1 cellular context compared by ENCODE assay signal in the genomic region with DNA sequence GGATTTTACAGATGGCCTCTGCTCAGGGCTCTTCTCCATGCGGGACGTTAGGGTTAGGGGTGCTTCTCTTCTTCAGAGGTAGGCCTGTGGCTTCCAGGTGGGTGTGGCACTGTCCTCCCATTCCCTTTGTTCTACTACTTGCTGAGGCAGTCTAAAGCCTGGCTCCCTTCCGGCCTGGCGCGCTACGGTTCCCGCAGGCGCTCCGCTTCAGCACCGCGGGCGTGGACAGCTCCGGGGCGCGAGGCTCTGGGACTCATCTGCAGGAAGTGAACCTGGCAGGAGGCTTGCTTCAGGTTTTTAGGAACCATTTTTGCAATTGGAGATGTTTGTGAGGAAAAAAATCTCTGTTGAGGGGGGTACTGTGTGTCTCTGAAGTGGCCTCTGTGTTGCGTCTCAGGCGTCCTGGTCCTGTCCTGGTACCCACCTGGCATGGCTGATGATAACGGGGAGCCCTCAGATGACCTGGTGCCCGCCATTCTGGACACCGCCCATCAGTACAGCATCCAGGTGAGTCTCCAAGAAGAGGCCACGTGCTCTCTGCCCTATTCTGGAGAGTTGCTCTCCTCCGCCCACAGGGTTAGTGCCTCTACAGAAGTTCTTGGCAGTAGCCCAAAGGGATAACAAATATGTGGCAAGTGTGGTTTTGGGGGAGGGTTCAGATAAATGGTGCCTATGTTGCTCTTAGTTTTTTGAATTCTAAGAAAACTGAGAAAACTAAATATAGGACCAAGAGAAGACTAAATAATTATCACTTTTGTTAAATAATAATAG.
A peak's percentile ranks its signal among the peaks of the same experiment; 100 is the strongest.
TF ChIP-seq lines count a peak whose summit lies in the region.

No MANE protein-coding gene starts in this region.

TF ChIP-seq in K562, 482 proteins besides CTCF, POLR2A, EP300 and RAD21 (continued from another document and continues in another):
- TF ChIP-seq, protein P1, sequence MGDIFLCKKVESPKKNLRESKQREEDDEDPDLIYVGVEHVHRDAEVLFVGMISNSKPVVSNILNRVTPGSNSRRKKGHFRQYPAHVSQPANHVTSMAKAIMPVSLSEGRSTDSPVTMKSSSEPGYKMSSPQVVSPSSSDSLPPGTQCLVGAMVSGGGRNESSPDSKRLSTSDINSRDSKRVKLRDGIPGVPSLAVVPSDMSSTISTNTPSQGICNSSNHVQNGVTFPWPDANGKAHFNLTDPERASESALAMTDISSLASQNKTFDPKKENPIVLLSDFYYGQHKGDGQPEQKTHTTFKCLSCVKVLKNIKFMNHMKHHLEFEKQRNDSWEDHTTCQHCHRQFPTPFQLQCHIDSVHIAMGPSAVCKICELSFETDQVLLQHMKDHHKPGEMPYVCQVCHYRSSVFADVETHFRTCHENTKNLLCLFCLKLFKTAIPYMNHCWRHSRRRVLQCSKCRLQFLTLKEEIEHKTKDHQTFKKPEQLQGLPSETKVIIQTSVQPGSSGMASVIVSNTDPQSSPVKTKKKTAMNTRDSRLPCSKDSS (IDR thresholded peaks at IDR 0.05; ENCODE audit: low read depth, partially characterized antibody): no peak
- TF ChIP-seq ZNF785 (CRISPR knock-in tag; IDR thresholded peaks at IDR 0.05) (no peak), SIN3B (IDR thresholded peaks at IDR 0.05; ENCODE audit: low read depth) (no peak), THRAP3 (IDR thresholded peaks at IDR 0.05; ENCODE audit: borderline replicate concordance) (no peak), FOXJ2 (tag; IDR thresholded peaks at IDR 0.05) (no peak), TAF1 (IDR thresholded peaks at IDR 0.05; ENCODE audit: control insufficient read depth, extremely low read depth, insufficient read depth, low read length, severe bottlenecking) (no peak), FOXA1 (IDR thresholded peaks at IDR 0.05; ENCODE audit: borderline replicate concordance) (no peak), KLF10 (CRISPR knock-in tag; IDR thresholded peaks at IDR 0.05) (no peak), TAF7 (tag; IDR thresholded peaks at IDR 0.05) (no peak), SAFB (IDR thresholded peaks at IDR 0.05; ENCODE audit: borderline replicate concordance, low read depth, low read length) (no peak), NFE2 (IDR thresholded peaks at IDR 0.05; ENCODE audit: low read depth) (no peak), ESRRB (CRISPR knock-in tag; IDR thresholded peaks at IDR 0.05; ENCODE audit: borderline replicate concordance) (no peak), GTF2A2 (tag; IDR thresholded peaks at IDR 0.05) (no peak), MEF2A (IDR thresholded peaks at IDR 0.05; ENCODE audit: control insufficient read depth, low read depth, low read length) (no peak), ZNF507 (tag; conservative IDR thresholded peaks at IDR 0.05) (no peak), ZC3H4 (CRISPR knock-in tag; IDR thresholded peaks at IDR 0.05; ENCODE audit: borderline replicate concordance) (no peak), RHOXF2B (CRISPR knock-in tag; conservative IDR thresholded peaks at IDR 0.05) (no peak), ZFP36 (IDR thresholded peaks at IDR 0.05; ENCODE audit: low read depth, low read length, partially characterized antibody) (no peak), POLR2H (tag; IDR thresholded peaks at IDR 0.05; ENCODE audit: low read depth) (no peak), TAF15 (IDR thresholded peaks at IDR 0.05; ENCODE audit: low read depth, low read length) (no peak), CHCHD3 (CRISPR knock-in tag; IDR thresholded peaks at IDR 0.05) (no peak), TGIF2 (CRISPR knock-in tag; IDR thresholded peaks at IDR 0.05) (peak; percentile 78; the same call in 1 of the 2 replicates), RFX1 (IDR thresholded peaks at IDR 0.05) (no peak), GATAD2B (IDR thresholded peaks at IDR 0.05; ENCODE audit: borderline replicate concordance) (no peak), ZNF707 (CRISPR knock-in tag; conservative IDR thresholded peaks at IDR 0.05) (no peak), HNRNPLL (IDR thresholded peaks at IDR 0.05; ENCODE audit: low read depth, low read length, poor library complexity, severe bottlenecking) (peak; percentile 62), BRF2 (IDR thresholded peaks at IDR 0.05; ENCODE audit: borderline replicate concordance, insufficient read depth, insufficient read length) (no peak), POLR3A (IDR thresholded peaks at IDR 0.05; ENCODE audit: borderline replicate concordance, extremely low read depth, insufficient read depth, insufficient read length) (no peak), NCOR1 (IDR thresholded peaks at IDR 0.05) (no peak), KDM5B (IDR thresholded peaks at IDR 0.05; ENCODE audit: insufficient replicate concordance, low read depth, low read length) (no peak), TCF7L2 (IDR thresholded peaks at IDR 0.05; ENCODE audit: low read depth, low read length) (no peak), MBD2 (IDR thresholded peaks at IDR 0.05; ENCODE audit: borderline replicate concordance, low read depth) (no peak), HIVEP1 (CRISPR knock-in tag; IDR thresholded peaks at IDR 0.05) (no peak), SLC30A9 (CRISPR knock-in tag; IDR thresholded peaks at IDR 0.05) (no peak), MAFG (tag; conservative IDR thresholded peaks at IDR 0.05) (no peak), HMGN3 (IDR thresholded peaks at IDR 0.05; ENCODE audit: borderline replicate concordance, extremely low read depth, insufficient read length, low read depth, low read length) (no peak), LCOR (CRISPR knock-in tag; IDR thresholded peaks at IDR 0.05) (peak; percentile 92), KHSRP (IDR thresholded peaks at IDR 0.05) (no peak), ZNF134 (CRISPR knock-in tag; conservative IDR thresholded peaks at IDR 0.05) (no peak), MTA2 (IDR thresholded peaks at IDR 0.05; ENCODE audit: low read depth) (no peak), ZNF212 (CRISPR knock-in tag; IDR thresholded peaks at IDR 0.05) (no peak), FOSL1 (tag; conservative IDR thresholded peaks at IDR 0.05) (no peak), ZFX (CRISPR knock-in tag; IDR thresholded peaks at IDR 0.05) (no peak), SREBF2 (CRISPR knock-in tag; IDR thresholded peaks at IDR 0.05) (no peak), ZNF395 (CRISPR knock-in tag; IDR thresholded peaks at IDR 0.05) (peak; percentile 83), MEIS2 (IDR thresholded peaks at IDR 0.05; ENCODE audit: partially characterized antibody) (no peak), SIN3A (IDR thresholded peaks at IDR 0.05; ENCODE audit: borderline replicate concordance in 2 of 2, control insufficient read depth in 1 of 2, low read depth in 2 of 2, low read length in 2 of 2) (peak; percentile 92 to 98)
- TF ChIP-seq, protein P2, sequence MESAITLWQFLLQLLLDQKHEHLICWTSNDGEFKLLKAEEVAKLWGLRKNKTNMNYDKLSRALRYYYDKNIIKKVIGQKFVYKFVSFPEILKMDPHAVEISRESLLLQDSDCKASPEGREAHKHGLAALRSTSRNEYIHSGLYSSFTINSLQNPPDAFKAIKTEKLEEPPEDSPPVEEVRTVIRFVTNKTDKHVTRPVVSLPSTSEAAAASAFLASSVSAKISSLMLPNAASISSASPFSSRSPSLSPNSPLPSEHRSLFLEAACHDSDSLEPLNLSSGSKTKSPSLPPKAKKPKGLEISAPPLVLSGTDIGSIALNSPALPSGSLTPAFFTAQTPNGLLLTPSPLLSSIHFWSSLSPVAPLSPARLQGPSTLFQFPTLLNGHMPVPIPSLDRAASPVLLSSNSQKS (CRISPR knock-in tag; IDR thresholded peaks at IDR 0.05): no peak
- TF ChIP-seq, protein P3, sequence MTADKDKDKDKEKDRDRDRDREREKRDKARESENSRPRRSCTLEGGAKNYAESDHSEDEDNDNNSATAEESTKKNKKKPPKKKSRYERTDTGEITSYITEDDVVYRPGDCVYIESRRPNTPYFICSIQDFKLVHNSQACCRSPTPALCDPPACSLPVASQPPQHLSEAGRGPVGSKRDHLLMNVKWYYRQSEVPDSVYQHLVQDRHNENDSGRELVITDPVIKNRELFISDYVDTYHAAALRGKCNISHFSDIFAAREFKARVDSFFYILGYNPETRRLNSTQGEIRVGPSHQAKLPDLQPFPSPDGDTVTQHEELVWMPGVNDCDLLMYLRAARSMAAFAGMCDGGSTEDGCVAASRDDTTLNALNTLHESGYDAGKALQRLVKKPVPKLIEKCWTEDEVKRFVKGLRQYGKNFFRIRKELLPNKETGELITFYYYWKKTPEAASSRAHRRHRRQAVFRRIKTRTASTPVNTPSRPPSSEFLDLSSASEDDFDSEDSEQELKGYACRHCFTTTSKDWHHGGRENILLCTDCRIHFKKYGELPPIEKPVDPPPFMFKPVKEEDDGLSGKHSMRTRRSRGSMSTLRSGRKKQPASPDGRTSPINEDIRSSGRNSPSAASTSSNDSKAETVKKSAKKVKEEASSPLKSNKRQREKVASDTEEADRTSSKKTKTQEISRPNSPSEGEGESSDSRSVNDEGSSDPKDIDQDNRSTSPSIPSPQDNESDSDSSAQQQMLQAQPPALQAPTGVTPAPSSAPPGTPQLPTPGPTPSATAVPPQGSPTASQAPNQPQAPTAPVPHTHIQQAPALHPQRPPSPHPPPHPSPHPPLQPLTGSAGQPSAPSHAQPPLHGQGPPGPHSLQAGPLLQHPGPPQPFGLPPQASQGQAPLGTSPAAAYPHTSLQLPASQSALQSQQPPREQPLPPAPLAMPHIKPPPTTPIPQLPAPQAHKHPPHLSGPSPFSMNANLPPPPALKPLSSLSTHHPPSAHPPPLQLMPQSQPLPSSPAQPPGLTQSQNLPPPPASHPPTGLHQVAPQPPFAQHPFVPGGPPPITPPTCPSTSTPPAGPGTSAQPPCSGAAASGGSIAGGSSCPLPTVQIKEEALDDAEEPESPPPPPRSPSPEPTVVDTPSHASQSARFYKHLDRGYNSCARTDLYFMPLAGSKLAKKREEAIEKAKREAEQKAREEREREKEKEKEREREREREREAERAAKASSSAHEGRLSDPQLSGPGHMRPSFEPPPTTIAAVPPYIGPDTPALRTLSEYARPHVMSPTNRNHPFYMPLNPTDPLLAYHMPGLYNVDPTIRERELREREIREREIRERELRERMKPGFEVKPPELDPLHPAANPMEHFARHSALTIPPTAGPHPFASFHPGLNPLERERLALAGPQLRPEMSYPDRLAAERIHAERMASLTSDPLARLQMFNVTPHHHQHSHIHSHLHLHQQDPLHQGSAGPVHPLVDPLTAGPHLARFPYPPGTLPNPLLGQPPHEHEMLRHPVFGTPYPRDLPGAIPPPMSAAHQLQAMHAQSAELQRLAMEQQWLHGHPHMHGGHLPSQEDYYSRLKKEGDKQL (CRISPR knock-in tag; IDR thresholded peaks at IDR 0.05; ENCODE audit: borderline replicate concordance): no peak
